8 cellular contexts compared by ENCODE assay signal in genomic region chr10:17742918-17743317, GRCh38. TPM values are rescaled to one million over a fixed set of nuclear protein-coding genes. Genes with fewer than 3 reads are reported as not detected.
A peak's percentile ranks its signal among the peaks of the same experiment; 100 is the strongest.
DNase-seq lines count a peak whose midpoint lies in the region; FAIRE-seq and TF ChIP-seq lines count a peak whose summit lies in the region.

No MANE protein-coding gene starts in this region.

- no peak overlapping the region for H3K4me3 Mint-ChIP-seq in glutamatergic neuron (ENCODE audit: unreplicated experiment)

- no peaks in the 10 kb centered on the region for H3K9me3 ChIP-seq in GM23248 (ENCODE audit: low read depth)

- H3K9ac ChIP-seq in GM23248: peak overlapping the region; percentile 60

- peak overlapping the region; percentile 53 for H3K4me2 ChIP-seq in GM23248 (ENCODE audit: unreplicated experiment)

- peaks cover 2% of the 10 kb centered on the region for H3K27me3 Mint-ChIP-seq in glutamatergic neuron (ENCODE audit: unreplicated experiment)

- peak overlapping the region; percentile 88 for H2AFZ ChIP-seq in GM23248

- DNase-seq in AG20443 (ENCODE audit: low spot score) (peak; percentile 69), GM23248 (peak; percentile 68), RCC 7860 (ENCODE audit: low spot score) (peak; percentile 13), glutamatergic neuron (peak; percentile 76), retina (peak; percentile 63), COR-L47 (lab: John Stamatoyannopoulos, UW) (no peak), NCI-H1048 (lab: John Stamatoyannopoulos, UW) (no peak)
- peak; percentile 45 for DNase-seq in activated effector memory CD4-positive, alpha-beta T cell treated with Interleukin-2 at 50 U/mL for 16 hours

- TF ChIP-seq CTCF in glutamatergic neuron (IDR thresholded peaks at IDR 0.05; ENCODE audit: partially characterized antibody, unreplicated experiment): peak; percentile 97

- no peaks in the 10 kb centered on the region for H3K4me1 Mint-ChIP-seq in glutamatergic neuron (ENCODE audit: low read depth, unreplicated experiment)

- no peaks in the 10 kb centered on the region for H4K20me1 ChIP-seq in GM23248 (ENCODE audit: insufficient read depth)

- no peaks in the 10 kb centered on the region for H3K36me3 Mint-ChIP-seq in glutamatergic neuron (ENCODE audit: unreplicated experiment)

- no peaks in the 10 kb centered on the region for H3F3A ChIP-seq in GM23248 (ENCODE audit: insufficient read depth)

- H3K27ac ChIP-seq in GM23248: no peak overlapping the region

- H3K27ac Mint-ChIP-seq in glutamatergic neuron (ENCODE audit: unreplicated experiment): no peak overlapping the region

- H3K4me1 ChIP-seq in GM23248 (ENCODE audit: insufficient read depth): no peaks in the 10 kb centered on the region

- no peaks in the 10 kb centered on the region for H3K79me2 ChIP-seq in GM23248 (ENCODE audit: insufficient read depth)

- H3K9me3 Mint-ChIP-seq in glutamatergic neuron (ENCODE audit: unreplicated experiment): no peaks in the 10 kb centered on the region

- peak overlapping the region; percentile 73 for H3K4me3 ChIP-seq in GM23248

- no peaks in the 10 kb centered on the region for H3K9me2 ChIP-seq in GM23248 (ENCODE audit: insufficient read depth)

- WGBS in GM23248 (ENCODE audit: low coverage in 1 of 2, low lambda C conversion rate in 2 of 2, missing lambda C conversion rate in 2 of 2), 2 experiments: 4 to 6% methylated on average over 14 of the region's 14 CpGs

- FAIRE-seq in RCC 7860 (lab: Jason Lieb, UNC): no peak

- in situ Hi-C loops in GM23248 (cut with MboI): no loop called here

- no peaks in the 10 kb centered on the region for H3K27me3 ChIP-seq in GM23248 (replicated peaks; ENCODE audit: insufficient read depth)

- H3K36me3 ChIP-seq in GM23248 (ENCODE audit: low read depth): no peaks in the 10 kb centered on the region

RNA-seq across cellular contexts. Expression of gene TMEM236, which starts 9.1 kb away (rescaled TPM):
- 0.11 and 0.13 TPM in 2 replicates for total RNA-seq in GM23248 (2014; rRNA removed; shearing (Covaris generic))
- not detected in 2 replicates for polyA plus RNA-seq in GM23248 (2016; fragmentation: Nextera tagmentation; extraction: Ambion mirVana)
- total RNA-seq in glutamatergic neuron (ENCODE audit: unreplicated experiment): 0.07 TPM

Comparison
In these comparisons a context has a peak if more than half of its experiments do, and no peak if none do; other contexts are left out.
1. DNase-seq: peak in AG20443 (single experiment), GM23248 (single experiment), RCC 7860 (single experiment), activated effector memory CD4-positive, alpha-beta T cell treated with Interleukin-2 at 50 U/mL for 16 hours (single experiment), glutamatergic neuron (single experiment) and retina (single experiment); none in COR-L47 (single experiment) and NCI-H1048 (single experiment).